Comparison of ENCODE assay signal across 21 cellular contexts in the genomic region with DNA sequence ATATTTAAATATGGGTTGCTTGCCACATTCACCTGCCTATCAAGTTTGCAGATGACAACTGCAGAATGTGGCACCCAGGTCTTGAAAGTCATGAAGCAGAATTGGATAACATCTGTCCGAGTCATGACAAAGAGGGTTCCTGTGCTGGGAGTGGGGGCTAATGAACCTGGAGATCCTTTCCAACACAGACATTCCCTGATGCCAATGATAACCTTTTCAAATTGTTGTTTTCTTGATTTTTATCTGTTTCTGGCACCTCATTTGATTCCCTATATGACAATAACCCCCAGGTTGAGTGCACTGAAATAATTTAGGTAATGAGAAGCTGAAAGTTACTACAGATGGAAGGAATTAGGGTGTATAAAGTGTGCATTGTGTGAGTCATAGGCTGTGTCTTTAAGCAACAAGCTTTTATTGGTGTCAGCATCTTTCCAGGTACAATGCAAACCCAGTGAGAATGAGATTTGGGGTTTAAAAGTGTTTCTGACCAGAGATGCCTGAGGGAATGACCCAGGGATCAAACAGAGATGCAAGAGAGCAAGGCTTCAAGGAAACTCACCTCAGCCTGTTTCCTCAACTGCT. TPM values are rescaled to one million over a fixed set of nuclear protein-coding genes. Genes with fewer than 3 reads are reported as not detected.
DNase-seq lines count a peak whose midpoint lies in the region; ATAC-seq, FAIRE-seq and TF ChIP-seq lines count a peak whose summit lies in the region.
"Had no signal": no experiment of that assay in that cellular context is flagged by ENCODE, and none has a peak within 500 bp of the region (broad histone marks: within the 10 kb centered on the region; RNA-seq: fewer than 3 reads in every experiment).

No MANE protein-coding gene starts in this region.

- H3K36me3 Mint-ChIP-seq in CD4-positive, alpha-beta memory T cell: no peaks in the 10 kb centered on the region
- H3K36me3 Mint-ChIP-seq in T-cell: no peaks in the 10 kb centered on the region
- peaks cover 5% of the 10 kb centered on the region for H3K36me3 Mint-ChIP-seq in effector memory CD8-positive, alpha-beta T cell (ENCODE audit: insufficient read depth)

- H3K4me3 Mint-ChIP-seq in CD4-positive, alpha-beta memory T cell: peak overlapping the region in 5 of 8 donors; percentile 7 to 74 (median 57)
- H3K4me3 Mint-ChIP-seq in T-cell: peak overlapping the region in 1 of 3 donors; percentile 38
- peak overlapping the region in 1 of 2 donors; percentile 42 for H3K4me3 Mint-ChIP-seq in effector memory CD8-positive, alpha-beta T cell
- H3K4me3 Mint-ChIP-seq: nephron had no signal

- no peak overlapping the region for H3K4me2 ChIP-seq in A549

- intact Hi-C loops in CD4-positive, alpha-beta memory T cell (cut with micrococcal nuclease): no loop called here

- CTCF ChIA-PET in A549 (lab: Yijun Ruan, JAX) (interaction anchor here (1.0 to 1.6 kb wide), 3 partner anchors 9 to 108 kb away, joined by 3 to 4 read pairs (median 4); no protein-coding TSS in a partner anchor), T-cell (lab: Charles Lee) (interaction anchor here (0.8 to 9.3 kb wide), 16 partner anchors 9 to 114 kb away, joined by 3 to 140 read pairs (median 4); no protein-coding TSS in a partner anchor)
- CTCF ChIA-PET in CD4-positive, alpha-beta memory T cell (lab: Charles Lee; ENCODE audit: partially characterized antibody): interaction anchor here (0.7 to 12.2 kb wide), 13 partner anchors 9 to 129 kb away, joined by 3 to 351 read pairs (median 6); no protein-coding TSS in a partner anchor

- H3K4me1 Mint-ChIP-seq in CD4-positive, alpha-beta memory T cell: peaks cover 47 to 82% (median 69%) of the 10 kb centered on the region in 4 donors
- peaks cover 70 to 85% (median 79%) of the 10 kb centered on the region in 3 donors for H3K4me1 Mint-ChIP-seq in T-cell
- peaks cover 39 to 42% of the 10 kb centered on the region in 2 donors for H3K4me1 Mint-ChIP-seq in effector memory CD8-positive, alpha-beta T cell (ENCODE audit: low read depth in 2 of 2)
- H3K4me1 Mint-ChIP-seq: nephron had no signal

- TF ChIP-seq POLR2A in A549 (IDR thresholded peaks at IDR 0.05; ENCODE audit: low read length): no peak

- H3K27me3 Mint-ChIP-seq in CD4-positive, alpha-beta memory T cell: no peaks in the 10 kb centered on the region
- H3K27me3 Mint-ChIP-seq in T-cell: peaks cover 0 to 1% of the 10 kb centered on the region in 2 donors
- H3K27me3 Mint-ChIP-seq in effector memory CD8-positive, alpha-beta T cell: no peaks in the 10 kb centered on the region

- H3K4me3 ChIP-seq in A549 (no peak overlapping the region), coronary artery (no peak overlapping the region)
- H3K4me3 ChIP-seq in CD4-positive, alpha-beta memory T cell (ENCODE audit: low read length in 2 of 2): peak overlapping the region in 1 of 2 donors; percentile 6
- H3K4me3 ChIP-seq: dorsolateral prefrontal cortex, MG63, psoas muscle had no signal

- TF ChIP-seq CTCF in A549 (IDR thresholded peaks at IDR 0.05) (no peak), coronary artery (IDR thresholded peaks at IDR 0.05) (no peak)

- H3K27ac Mint-ChIP-seq in CD4-positive, alpha-beta memory T cell: peak overlapping the region; percentile 89 to 99 (median 97)
- H3K27ac Mint-ChIP-seq in T-cell: peak overlapping the region; percentile 91 to 92
- H3K27ac Mint-ChIP-seq in effector memory CD8-positive, alpha-beta T cell: peak overlapping the region; percentile 89 to 90
- H3K27ac Mint-ChIP-seq: nephron had no signal

- H3K9me3 Mint-ChIP-seq in CD4-positive, alpha-beta memory T cell: peaks cover 0 to 4% (median 0%) of the 10 kb centered on the region in 8 donors
- no peaks in the 10 kb centered on the region for H3K9me3 Mint-ChIP-seq in T-cell
- no peaks in the 10 kb centered on the region for H3K9me3 Mint-ChIP-seq in effector memory CD8-positive, alpha-beta T cell

- no peaks in the 10 kb centered on the region for H3K4me1 ChIP-seq in A549
- peaks cover 55% of the 10 kb centered on the region for H3K4me1 ChIP-seq in CD4-positive, alpha-beta memory T cell (ENCODE audit: insufficient read depth, low read length)
- H3K4me1 ChIP-seq: psoas muscle had no signal

- no peak for FAIRE-seq in A549 (lab: Jason Lieb, UNC)

- no peaks in the 10 kb centered on the region for H3K36me3 ChIP-seq in CD4-positive, alpha-beta memory T cell (ENCODE audit: insufficient read depth, low read length)
- H3K36me3 ChIP-seq: brain microvascular endothelial cell, MG63 had no signal

- no peaks in the 10 kb centered on the region for H3K9me3 ChIP-seq in A549
- H3K9me3 ChIP-seq in CD4-positive, alpha-beta memory T cell (ENCODE audit: control insufficient read depth in 1 of 2, low read length in 2 of 2): no peaks in the 10 kb centered on the region
- H3K9me3 ChIP-seq: MG63, psoas muscle had no signal

- 8% methylated on average over 1 of the region's 1 CpG for WGBS in A549 (ENCODE audit: missing lambda C conversion rate)

- POLR2A ChIA-PET in A549 (lab: Yijun Ruan, JAX): no interaction called here
- POLR2A ChIA-PET in CD4-positive, alpha-beta memory T cell (lab: Charles Lee; ENCODE audit: partially characterized antibody): interaction anchor here (0.7 to 13.4 kb wide), 23 partner anchors 9 to 517 kb away, joined by 3 to 158 read pairs (median 8); a partner anchor contains a TSS
- POLR2A ChIA-PET in T-cell (lab: Charles Lee): interaction anchor here in 1 of 2 donors (1.1 kb wide), 1 partner anchor 38 kb away, joined by 4 read pairs; no protein-coding TSS in a partner anchor

- ATAC-seq in A549 (no peak), T-cell (replicated peaks in 1 of 4) (no peak), HG03469 (IDR thresholded peaks at IDR 0.05; ENCODE audit: unreplicated experiment) (no peak)
- ATAC-seq in effector memory CD8-positive, alpha-beta T cell (replicated peaks): no peak
- ATAC-seq: psoas muscle had no signal

- H3K27ac ChIP-seq in A549 (no peak overlapping the region), coronary artery (no peak overlapping the region)
- H3K27ac ChIP-seq in CD4-positive, alpha-beta memory T cell (ENCODE audit: low read depth, low read length): peak overlapping the region; percentile 67
- H3K27ac ChIP-seq: brain microvascular endothelial cell, dorsolateral prefrontal cortex, psoas muscle, RWPE1 had no signal

- H3K27me3 ChIP-seq in CD4-positive, alpha-beta memory T cell (ENCODE audit: insufficient read depth, low read length): no peaks in the 10 kb centered on the region

- no peak for TF ChIP-seq EP300 in A549 (IDR thresholded peaks at IDR 0.05)

- DNase-seq in A549 (ENCODE audit: low read depth in 1 of 2, low spot score in 1 of 2): no peak
- no peak for DNase-seq in CD4-positive, alpha-beta memory T cell
- no peak for DNase-seq in T-cell
- DNase-seq in effector memory CD8-positive, alpha-beta T cell: no peak
- no peak for DNase-seq in amygdala (lab: John Stamatoyannopoulos, UW)
- no peak for DNase-seq in coronary artery (ENCODE audit: low spot score)
- no peak for DNase-seq in NCI-H774 (lab: John Stamatoyannopoulos, UW)
- DNase-seq: activated CD4-positive, alpha-beta T cell treated with anti-CD3 and anti-CD28 coated beads for 1 hour; activated gamma-delta T cell treated with Interleukin-2 at 50 U/mL for 16 hours; brain microvascular endothelial cell; dorsolateral prefrontal cortex; head of caudate nucleus; MG63; NCI-H2081 treated with DMSO at 0.1 percent for 48 hours; psoas muscle; stimulated activated CD4-positive, alpha-beta T cell treated with anti-CD3 and anti-CD28 coated beads, Interleukin-12 subunit alpha, Interleukin-12 subunit beta, amount 100 ng/mL, for 4 hours had no signal

- TF ChIP-seq RAD21 in A549 (conservative IDR thresholded peaks at IDR 0.05 in 1 of 2, IDR thresholded peaks at IDR 0.05 in 1 of 2): no peak

TF ChIP-seq in A549, 52 proteins besides CTCF, POLR2A, EP300 and RAD21:
- peak; percentile 11 for TF ChIP-seq MAFK (IDR thresholded peaks at IDR 0.05; ENCODE audit: partially characterized antibody)
- TF ChIP-seq, protein P1, sequence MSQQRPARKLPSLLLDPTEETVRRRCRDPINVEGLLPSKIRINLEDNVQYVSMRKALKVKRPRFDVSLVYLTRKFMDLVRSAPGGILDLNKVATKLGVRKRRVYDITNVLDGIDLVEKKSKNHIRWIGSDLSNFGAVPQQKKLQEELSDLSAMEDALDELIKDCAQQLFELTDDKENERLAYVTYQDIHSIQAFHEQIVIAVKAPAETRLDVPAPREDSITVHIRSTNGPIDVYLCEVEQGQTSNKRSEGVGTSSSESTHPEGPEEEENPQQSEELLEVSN (IDR thresholded peaks at IDR 0.05; ENCODE audit: borderline replicate concordance, low read depth): no peak

RNA-seq across cellular contexts. Expression of a gene that starts 32.0 kb away (rescaled TPM):
- polyA plus RNA-seq in A549 (2011; rRNA removed): not detected in 2 replicates
- polyA plus RNA-seq in A549 (2012; cell fraction: cytosol; rRNA removed): not detected in 2 replicates
- polyA plus RNA-seq in A549 (2012; cell fraction: nucleus; rRNA removed): not detected in 2 replicates
- not detected in 3 replicates for polyA plus RNA-seq in A549 (2017; fragmentation: RNase III; extraction: RNeasy Plus Mini Kit Qiagen cat#74134 plus additional on column Dnase treatment)
- polyA minus RNA-seq in A549 (2011; rRNA and poly(A)+ RNA removed): not detected in 2 replicates
- total RNA-seq in CD4-positive, alpha-beta memory T cell: under 1 TPM; 0.28 to 0.32 TPM
- polyA plus RNA-seq in CD4-positive, alpha-beta memory T cell: under 1 TPM; 0.11 to 0.34 TPM
- 1 to 10 TPM in 1 of 5 donors, under 1 TPM in 2, not detected in 2; 0.19 to 1.1 (median 0.26) TPM for total RNA-seq in T-cell
- total RNA-seq: HT-29, lung microvascular endothelial cell had no signal

RNA-seq across cellular contexts. Expression of a gene that starts 33.7 kb away (rescaled TPM):
- polyA plus RNA-seq in A549 (2011; rRNA removed) (not detected in 2 replicates), A549 (2017; fragmentation: RNase III; extraction: RNeasy Plus Mini Kit Qiagen cat#74134 plus additional on column Dnase treatment) (not detected in 3 replicates)
- not detected in 2 replicates for polyA plus RNA-seq in A549 (2012; cell fraction: cytosol; rRNA removed)
- polyA plus RNA-seq in A549 (2012; cell fraction: nucleus; rRNA removed): not detected in 2 replicates
- polyA minus RNA-seq in A549 (2011; rRNA and poly(A)+ RNA removed): not detected in 2 replicates
- not detected for total RNA-seq in CD4-positive, alpha-beta memory T cell
- polyA plus RNA-seq in CD4-positive, alpha-beta memory T cell: not detected
- not detected for total RNA-seq in T-cell
- total RNA-seq: dorsolateral prefrontal cortex, HT-29, lung microvascular endothelial cell, psoas muscle had no signal
- polyA plus RNA-seq: psoas muscle had no signal
